13 cellular contexts compared by ENCODE assay signal in genomic region chr10:75226055-75226454, GRCh38. TPM values are rescaled to one million over a fixed set of nuclear protein-coding genes. Genes with fewer than 3 reads are reported as not detected.
DNase-seq lines count a peak whose midpoint lies in the region; ATAC-seq and TF ChIP-seq lines count a peak whose summit lies in the region.
"Had no signal": no experiment of that assay in that cellular context is flagged by ENCODE, and none has a peak within 500 bp of the region (broad histone marks: within the 10 kb centered on the region; RNA-seq: fewer than 3 reads in every experiment).

No MANE protein-coding gene starts in this region.

- H3K18ac ChIP-seq in trophoblast cell (ENCODE audit: low read length): no peak overlapping the region

- H3K27me3 Mint-ChIP-seq in CD4-positive, CD25-positive, alpha-beta regulatory T cell: no peaks in the 10 kb centered on the region
- H3K27me3 Mint-ChIP-seq in T-helper 17 cell: no peaks in the 10 kb centered on the region
- H3K27me3 Mint-ChIP-seq: activated naive CD8-positive, alpha-beta T cell treated with anti-CD3 and anti-CD28 coated beads, Interleukin-2, amount 10 ng/mL, durations not matched to agents 7 days and 5 days had no signal

- no peak for TF ChIP-seq CTCF in fibroblast of pulmonary artery (IDR thresholded peaks at IDR 0.05; ENCODE audit: low read length, missing control alignments)
- no peak for TF ChIP-seq CTCF in GM10248 (IDR thresholded peaks at IDR 0.05; ENCODE audit: control extremely low read depth, extremely low read depth, low read depth, missing control alignments)

- H3K4me3 Mint-ChIP-seq in CD4-positive, CD25-positive, alpha-beta regulatory T cell: no peak overlapping the region
- H3K4me3 Mint-ChIP-seq in T-helper 17 cell: no peak overlapping the region
- H3K4me3 Mint-ChIP-seq: activated naive CD8-positive, alpha-beta T cell treated with anti-CD3 and anti-CD28 coated beads, Interleukin-2, amount 10 ng/mL, durations not matched to agents 7 days and 5 days had no signal

- H3K4me2 ChIP-seq in trophoblast cell (ENCODE audit: low read length): peak overlapping the region; percentile 31

- peaks cover 23 to 74% (median 59%) of the 10 kb centered on the region in 4 donors for H3K4me1 Mint-ChIP-seq in CD4-positive, CD25-positive, alpha-beta regulatory T cell
- peaks cover 39% of the 10 kb centered on the region for H3K4me1 Mint-ChIP-seq in T-helper 17 cell

- H3K14ac ChIP-seq in trophoblast cell (ENCODE audit: low read length): no peak overlapping the region

- H3K9me3 Mint-ChIP-seq in CD4-positive, CD25-positive, alpha-beta regulatory T cell: no peaks in the 10 kb centered on the region
- H3K9me3 Mint-ChIP-seq: activated naive CD8-positive, alpha-beta T cell treated with anti-CD3 and anti-CD28 coated beads, Interleukin-2, amount 10 ng/mL, durations not matched to agents 7 days and 5 days had no signal

- no peak for ATAC-seq in CD4-positive, CD25-positive, alpha-beta regulatory T cell (ENCODE audit: low read depth in 2 of 2)
- ATAC-seq in T-helper 17 cell (no peak), GM21717 (IDR thresholded peaks at IDR 0.05; ENCODE audit: unreplicated experiment) (no peak)

- H3K4me3 ChIP-seq in CD4-positive, CD25-positive, alpha-beta regulatory T cell (ENCODE audit: low read depth, low read length): no peak overlapping the region
- H3K4me3 ChIP-seq in fibroblast of pulmonary artery (replicated peaks; ENCODE audit: low read depth, low read length): peak overlapping the region; percentile 15
- no peak overlapping the region for H3K4me3 ChIP-seq in trophoblast cell (ENCODE audit: low read depth, low read length)

- no peak overlapping the region for H3K9ac ChIP-seq in trophoblast cell (ENCODE audit: low read length)

- peaks cover 9% of the 10 kb centered on the region for H3K79me1 ChIP-seq in trophoblast cell (ENCODE audit: low read length)

- H3K79me2 ChIP-seq in trophoblast cell (ENCODE audit: control insufficient read depth, insufficient read depth, low read length, poor library complexity): peaks cover 6% of the 10 kb centered on the region

- H3K27ac Mint-ChIP-seq in CD4-positive, CD25-positive, alpha-beta regulatory T cell: peak overlapping the region; percentile 75 to 83 (median 76)
- peak overlapping the region; percentile 90 for H3K27ac Mint-ChIP-seq in T-helper 17 cell
- H3K27ac Mint-ChIP-seq: activated naive CD8-positive, alpha-beta T cell treated with anti-CD3 and anti-CD28 coated beads, Interleukin-2, amount 10 ng/mL, durations not matched to agents 7 days and 5 days had no signal

- peak overlapping the region; percentile 56 for H2BK120ac ChIP-seq in trophoblast cell (ENCODE audit: insufficient read depth, low read length, poor library complexity)

- H3K27me3 ChIP-seq in CD4-positive, CD25-positive, alpha-beta regulatory T cell (ENCODE audit: control insufficient read depth, insufficient read depth, low read length): no peaks in the 10 kb centered on the region
- no peaks in the 10 kb centered on the region for H3K27me3 ChIP-seq in trophoblast cell (ENCODE audit: insufficient read depth, low read length)

- peaks cover 72% of the 10 kb centered on the region for H3K36me3 ChIP-seq in CD4-positive, CD25-positive, alpha-beta regulatory T cell (ENCODE audit: control insufficient read depth, insufficient read depth, low read length)
- peaks cover 30 to 37% of the 10 kb centered on the region in 2 experiments for H3K36me3 ChIP-seq in trophoblast cell (ENCODE audit: control insufficient read depth in 1 of 2, insufficient read depth in 2 of 2, low read length in 2 of 2)

- H3K27ac ChIP-seq in CD4-positive, CD25-positive, alpha-beta regulatory T cell (ENCODE audit: insufficient read depth, low read length, poor library complexity, severe bottlenecking): peak overlapping the region; percentile 19
- peak overlapping the region; percentile 86 for H3K27ac ChIP-seq in trophoblast cell (ENCODE audit: low read depth, low read length)
- H3K27ac ChIP-seq: HL-60 had no signal

- H2AFZ ChIP-seq in trophoblast cell (ENCODE audit: insufficient read depth, low read length, poor library complexity): no peak overlapping the region

- CTCF ChIA-PET in GM10248 (lab: Yijun Ruan, JAX): interaction anchor here (1.1 to 5.9 kb wide), 5 partner anchors 9 to 38 kb away, joined by 3 to 32 read pairs (median 3); partner anchors contain the start of genes COMTD1 and VDAC2

- H4K91ac ChIP-seq in trophoblast cell (ENCODE audit: low read depth, low read length): peak overlapping the region; percentile 69

- H3K9me3 ChIP-seq in CD4-positive, CD25-positive, alpha-beta regulatory T cell (ENCODE audit: control insufficient read depth in 2 of 2, low read length in 2 of 2): no peaks in the 10 kb centered on the region
- H3K9me3 ChIP-seq in T-helper 17 cell (ENCODE audit: control insufficient read depth, low read length, poor library complexity, severe bottlenecking): no peaks in the 10 kb centered on the region
- no peaks in the 10 kb centered on the region for H3K9me3 ChIP-seq in trophoblast cell (ENCODE audit: insufficient read depth, low read depth, low read length)

- no peak for DNase-seq in CD4-positive, CD25-positive, alpha-beta regulatory T cell
- DNase-seq in T-helper 17 cell: no peak
- DNase-seq in fibroblast of pulmonary artery (ENCODE audit: low read depth): no peak
- DNase-seq in trophoblast cell: no peak
- DNase-seq in NCI-H128 (lab: John Stamatoyannopoulos, UW; ENCODE audit: unreplicated experiment): no peak
- DNase-seq in NAMALWA (ENCODE audit: low spot score): no peak
- DNase-seq in GM10248 (ENCODE audit: extremely low spot score): no peak
- DNase-seq: activated naive CD8-positive, alpha-beta T cell treated with anti-CD3 and anti-CD28 coated beads, Interleukin-2, amount 10 ng/mL, durations not matched to agents 7 days and 5 days; NCI-H2029 treated with DMSO at 0.1 percent for 48 hours; retina; stimulated activated naive CD4-positive, alpha-beta T cell treated with Interleukin-2 at 50 U/mL for 16 hours had no signal

- no peak overlapping the region for H4K12ac ChIP-seq in trophoblast cell (ENCODE audit: low read depth, low read length)

- peak overlapping the region; percentile 47 for H2AK5ac ChIP-seq in trophoblast cell (ENCODE audit: low read length)

- WGBS in trophoblast cell (ENCODE audit: extremely low coverage, insufficient coverage, insufficient read length): no CpG with 5 or more reads among the region's 3 CpGs

- H3K4me1 ChIP-seq in CD4-positive, CD25-positive, alpha-beta regulatory T cell (ENCODE audit: control insufficient read depth, insufficient read depth, low read length, poor library complexity, severe bottlenecking): peaks cover 32% of the 10 kb centered on the region
- peaks cover 19 to 24% of the 10 kb centered on the region in 2 experiments for H3K4me1 ChIP-seq in trophoblast cell (ENCODE audit: control insufficient read depth in 1 of 2, insufficient read depth in 2 of 2, low read length in 2 of 2)

- H4K8ac ChIP-seq in trophoblast cell (ENCODE audit: low read depth, low read length): no peak overlapping the region

- no peak overlapping the region for H2BK12ac ChIP-seq in trophoblast cell (ENCODE audit: low read length)

- H2BK5ac ChIP-seq in trophoblast cell (ENCODE audit: low read depth, low read length, poor library complexity): peak overlapping the region; percentile 81

- H3K4ac ChIP-seq in trophoblast cell (ENCODE audit: low read depth, low read length): peak overlapping the region; percentile 93

- peaks cover 50% of the 10 kb centered on the region for H3K36me3 Mint-ChIP-seq in CD4-positive, CD25-positive, alpha-beta regulatory T cell
- H3K36me3 Mint-ChIP-seq in T-helper 17 cell (ENCODE audit: low read depth): peaks cover 5% of the 10 kb centered on the region

- POLR2A ChIA-PET in GM10248 (lab: Yijun Ruan, JAX): interaction anchor here (0.6 to 1.7 kb wide), 4 partner anchors 15 to 408 kb away, joined by 4 to 8 read pairs (median 6); partner anchors contain the start of gene VDAC2

- no peak overlapping the region for H3K23ac ChIP-seq in trophoblast cell (ENCODE audit: low read length)

RNA-seq across cellular contexts. Expression of gene COMTD1, which starts 9.7 kb away (rescaled TPM):
- 21.1 TPM for total RNA-seq in CD4-positive, CD25-positive, alpha-beta regulatory T cell
- 10 to 100 TPM; 20.0 to 35.0 (median 22.8) TPM for polyA plus RNA-seq in CD4-positive, CD25-positive, alpha-beta regulatory T cell
- 10 to 100 TPM; 18.1 to 23.8 TPM for total RNA-seq in T-helper 17 cell
- 13.7 and 13.9 TPM in 2 replicates for polyA plus RNA-seq in trophoblast cell (2013)

RNA-seq across cellular contexts. Expression of gene VDAC2, which starts 15.5 kb away (rescaled TPM):
- 110 TPM for total RNA-seq in CD4-positive, CD25-positive, alpha-beta regulatory T cell
- polyA plus RNA-seq in CD4-positive, CD25-positive, alpha-beta regulatory T cell: 100 to 1,000 TPM; 153 to 201 (median 160) TPM
- 100 to 1,000 TPM; 109 to 117 TPM for total RNA-seq in T-helper 17 cell
- polyA plus RNA-seq in trophoblast cell (2013): 201 and 203 TPM in 2 replicates
